1 cellular context compared by ENCODE assay signal in the genomic region with DNA sequence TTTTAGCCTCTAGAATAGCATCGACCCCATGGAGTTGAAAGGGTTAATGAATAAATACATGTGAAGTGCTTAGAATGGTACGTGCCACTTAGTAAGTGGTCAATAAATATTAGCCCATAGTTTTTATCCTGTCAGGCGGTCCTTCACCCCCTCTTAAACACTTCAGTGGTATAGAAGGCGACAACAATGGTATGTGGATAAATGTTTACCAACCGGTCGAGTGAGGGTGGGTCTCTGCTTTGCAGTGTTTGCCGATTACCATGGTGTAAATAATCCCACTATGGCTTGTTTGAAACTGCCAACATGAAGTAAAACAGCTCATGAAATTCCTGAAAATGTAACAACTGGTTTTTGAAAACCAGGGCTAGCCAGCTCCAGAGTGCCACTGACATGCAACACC.
TF ChIP-seq lines count a peak whose summit lies in the region.

No MANE protein-coding gene starts in this region.

TF ChIP-seq in SK-N-SH, 30 proteins besides CTCF, POLR2A, EP300 and RAD21:
- TF ChIP-seq, protein P1, sequence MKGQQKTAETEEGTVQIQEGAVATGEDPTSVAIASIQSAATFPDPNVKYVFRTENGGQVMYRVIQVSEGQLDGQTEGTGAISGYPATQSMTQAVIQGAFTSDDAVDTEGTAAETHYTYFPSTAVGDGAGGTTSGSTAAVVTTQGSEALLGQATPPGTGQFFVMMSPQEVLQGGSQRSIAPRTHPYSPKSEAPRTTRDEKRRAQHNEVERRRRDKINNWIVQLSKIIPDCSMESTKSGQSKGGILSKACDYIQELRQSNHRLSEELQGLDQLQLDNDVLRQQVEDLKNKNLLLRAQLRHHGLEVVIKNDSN (IDR thresholded peaks at IDR 0.05; ENCODE audit: borderline replicate concordance, low read depth): no peak
- TF ChIP-seq JUND (IDR thresholded peaks at IDR 0.05): no peak
- no peak for TF ChIP-seq TAF1 (IDR thresholded peaks at IDR 0.05; ENCODE audit: borderline replicate concordance, low read depth, low read length)
- TF ChIP-seq, protein P2, sequence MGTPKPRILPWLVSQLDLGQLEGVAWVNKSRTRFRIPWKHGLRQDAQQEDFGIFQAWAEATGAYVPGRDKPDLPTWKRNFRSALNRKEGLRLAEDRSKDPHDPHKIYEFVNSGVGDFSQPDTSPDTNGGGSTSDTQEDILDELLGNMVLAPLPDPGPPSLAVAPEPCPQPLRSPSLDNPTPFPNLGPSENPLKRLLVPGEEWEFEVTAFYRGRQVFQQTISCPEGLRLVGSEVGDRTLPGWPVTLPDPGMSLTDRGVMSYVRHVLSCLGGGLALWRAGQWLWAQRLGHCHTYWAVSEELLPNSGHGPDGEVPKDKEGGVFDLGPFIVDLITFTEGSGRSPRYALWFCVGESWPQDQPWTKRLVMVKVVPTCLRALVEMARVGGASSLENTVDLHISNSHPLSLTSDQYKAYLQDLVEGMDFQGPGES (IDR thresholded peaks at IDR 0.05; ENCODE audit: low read depth, low read length): no peak
- TF ChIP-seq FOXM1 (IDR thresholded peaks at IDR 0.05; ENCODE audit: low read depth): no peak
- TF ChIP-seq GATA2 (CRISPR knock-in tag; IDR thresholded peaks at IDR 0.05): no peak
- no peak for TF ChIP-seq FOSL2 (IDR thresholded peaks at IDR 0.05; ENCODE audit: borderline replicate concordance, low read depth)
- TF ChIP-seq FOXJ3 (CRISPR knock-in tag; IDR thresholded peaks at IDR 0.05): no peak
- no peak for TF ChIP-seq NRF1 (IDR thresholded peaks at IDR 0.05; ENCODE audit: low read depth, low read length)
- no peak for TF ChIP-seq CHD2 (IDR thresholded peaks at IDR 0.05; ENCODE audit: low read length, partially characterized antibody)
- no peak for TF ChIP-seq NFIC (IDR thresholded peaks at IDR 0.05; ENCODE audit: borderline replicate concordance)
- no peak for TF ChIP-seq EZH2phosphoT487 (IDR thresholded peaks at IDR 0.05; ENCODE audit: borderline replicate concordance, low read depth)
